8 cellular contexts compared by ENCODE assay signal in genomic region chr2:105037572-105038382, GRCh38. TPM values are rescaled to one million over a fixed set of nuclear protein-coding genes. Genes with fewer than 3 reads are reported as not detected.
A peak's percentile ranks its signal among the peaks of the same experiment; 100 is the strongest.
DNase-seq lines count a peak whose midpoint lies in the region; ATAC-seq and TF ChIP-seq lines count a peak whose summit lies in the region.

MRPS9 (plus strand) TSS chr2:105038069; CDS start chr2:105038093, 24 bp downstream.

- H3K4me3 ChIP-seq in left lung, result peak within 1 kb of the TSS; percentile 72 to 77

- peaks cover 13% of the 10 kb centered on the region for H3K36me3 Mint-ChIP-seq in dendritic cell treated with granulocyte-macrophage colony-stimulating factor and Interleukin-4, amounts not matched to agents 40 ng/mL and 50 ng/mL, for 4 days (ENCODE audit: low read depth)

- no peaks in the 10 kb centered on the region for H3K9me3 Mint-ChIP-seq in dendritic cell treated with granulocyte-macrophage colony-stimulating factor and Interleukin-4, amounts not matched to agents 40 ng/mL and 50 ng/mL, for 4 days

- no peak for TF ChIP-seq CTCF in left lung (IDR thresholded peaks at IDR 0.05)

- H3K4me3 Mint-ChIP-seq in dendritic cell treated with granulocyte-macrophage colony-stimulating factor and Interleukin-4, amounts not matched to agents 40 ng/mL and 50 ng/mL, for 4 days, result peak within 1 kb of the TSS; percentile 93

- peak within 1 kb of the TSS; percentile 39 to 73 for H3K27ac ChIP-seq in left lung

- intact Hi-C loops in dendritic cell treated with granulocyte-macrophage colony-stimulating factor and Interleukin-4, amounts not matched to agents 40 ng/mL and 50 ng/mL, for 4 days (cut with micrococcal nuclease), result loop anchor here (5.0 to 10.0 kb wide), 2 partner anchors 175 to 297 kb away; partner anchors contain the start of gene C2orf49
- intact Hi-C loops in left lung (cut with DNase I), result no loop called here

- ATAC-seq in GM19372 (IDR thresholded peaks at IDR 0.05; ENCODE audit: low read depth, unreplicated experiment), result peak; percentile 99
- peak; percentile 99 for ATAC-seq in HG03558 (IDR thresholded peaks at IDR 0.05; ENCODE audit: extremely low read depth, unreplicated experiment)
- peak; percentile 100 for ATAC-seq in left lung

- H3K27me3 Mint-ChIP-seq in dendritic cell treated with granulocyte-macrophage colony-stimulating factor and Interleukin-4, amounts not matched to agents 40 ng/mL and 50 ng/mL, for 4 days, result peaks cover 3% of the 10 kb centered on the region

- peaks cover 22% of the 10 kb centered on the region for H3K4me1 Mint-ChIP-seq in dendritic cell treated with granulocyte-macrophage colony-stimulating factor and Interleukin-4, amounts not matched to agents 40 ng/mL and 50 ng/mL, for 4 days (ENCODE audit: low read depth)

- H3K9me3 ChIP-seq in left lung, result no peaks in the 10 kb centered on the region

- DNase-seq in C1 segment of cervical spinal cord (lab: John Stamatoyannopoulos, UW), result peak; percentile 82 to 99 (median 97)
- DNase-seq in NCI-H748 treated with DMSO at 0.1 percent for 48 hours (lab: John Stamatoyannopoulos, UW), result peak; percentile 84
- DNase-seq in activated CD4-positive, alpha-beta T cell treated with anti-CD3 and anti-CD28 coated beads, Interleukin-2, amount 50 U/mL, for 24 hours (ENCODE audit: low read depth in 1 of 2, low spot score in 1 of 2), result peak; percentile 92 to 96
- peak; percentile 98 to 99 for DNase-seq in left lung
- DNase-seq in stimulated activated CD4-positive, alpha-beta T cell treated with anti-CD3 and anti-CD28 coated beads, Interleukin-2, amount 100 ng/mL, for 48 hours, result peak; percentile 93 to 94

- H3K36me3 ChIP-seq in left lung, result no peaks in the 10 kb centered on the region

- H3K27me3 ChIP-seq in left lung, result no peaks in the 10 kb centered on the region

- H3K4me1 ChIP-seq in left lung, result peaks cover 0 to 21% of the 10 kb centered on the region in 2 donors

- H3K27ac Mint-ChIP-seq in dendritic cell treated with granulocyte-macrophage colony-stimulating factor and Interleukin-4, amounts not matched to agents 40 ng/mL and 50 ng/mL, for 4 days, result peak within 1 kb of the TSS; percentile 83

RNA-seq across cellular contexts. Expression of gene MRPS9, which starts in this region (rescaled TPM):
- 10 to 100 TPM; 14.3 to 16.9 TPM for total RNA-seq in left lung

Comparison
In these comparisons a context has a peak if more than half of its experiments do, and no peak if none do; other contexts are left out.
1. Peak in every context shown above with its lines: DNase-seq, ATAC-seq, H3K4me3 ChIP-seq and H3K27ac ChIP-seq.